Comparison of ENCODE assay signal across 27 cellular contexts in the genomic region with DNA sequence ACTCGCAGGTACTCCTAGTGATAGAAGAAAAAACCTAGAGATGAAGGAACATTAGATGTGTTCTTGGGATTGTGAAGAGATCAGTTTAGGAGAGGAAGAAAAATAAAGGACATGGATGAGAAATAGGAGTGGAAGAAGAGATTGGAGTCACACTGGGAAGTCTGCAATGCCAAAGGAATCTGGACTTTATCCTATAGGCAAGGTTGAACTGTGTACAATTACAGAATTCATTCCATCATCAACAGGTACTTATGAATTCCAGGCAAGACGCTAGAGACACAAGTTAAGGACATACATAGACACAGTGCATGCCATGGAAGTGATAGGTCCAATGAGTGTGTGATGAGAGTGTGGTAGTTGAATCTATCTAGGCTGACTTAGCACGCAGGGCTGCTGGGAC.
"Had no signal": no experiment of that assay in that cellular context is flagged by ENCODE, and none has a peak within 500 bp of the region (broad histone marks: within the 10 kb centered on the region; RNA-seq: fewer than 3 reads in every experiment).

No MANE protein-coding gene starts in this region.

- H3K4me2 ChIP-seq: PC-9 had no signal

- H3K27ac ChIP-seq: adrenal gland, PC-9, SJCRH30, SK-N-MC had no signal

- H2AFZ ChIP-seq: PC-9 had no signal

- H3K27me3 ChIP-seq: adrenal gland, MG63, SJCRH30 had no signal

- H3K4me1 ChIP-seq: adrenal gland, SJCRH30 had no signal

- H3K36me3 ChIP-seq: adrenal gland, MG63, SJCRH30 had no signal

- ATAC-seq: activated CD8-positive, alpha-beta T cell treated with anti-CD3 and anti-CD28 coated beads, Interleukin-2, amount 10 ng/mL, durations not matched to agents 7 days and 5 days; activated naive CD4-positive, alpha-beta T cell treated with anti-CD3 and anti-CD28 coated beads, Interleukin-2, amount 50 U/mL, for 72 hours; activated T-cell treated with anti-CD3 and anti-CD28 coated beads, Interleukin-2, amount 50 U/mL, for 4 hours had no signal

- FAIRE-seq: bronchial epithelial cell had no signal

- DNase-seq: activated CD4-positive, alpha-beta T cell treated with anti-CD3 and anti-CD28 coated beads, Interleukin-2, amount 10 ng/mL, durations not matched to agents 7 days and 5 days; activated CD4-positive, alpha-beta T cell treated with anti-CD3 and anti-CD28 coated beads, Interleukin-2, amount 50 U/mL, for 48 hours; activated CD8-positive, alpha-beta T cell treated with anti-CD3 and anti-CD28 coated beads, Interleukin-2, amount 10 ng/mL, durations not matched to agents 7 days and 5 days; activated gamma-delta T cell treated with Interleukin-2 at 50 U/mL for 16 hours; activated naive CD4-positive, alpha-beta T cell treated with anti-CD3 and anti-CD28 coated beads for 36 hours; activated T-cell treated with anti-CD3 and anti-CD28 coated beads for 4 hours; activated T-cell treated with anti-CD3 and anti-CD28 coated beads, Interleukin-2, amount 50 U/mL, for 4 hours; adrenal gland; caudate nucleus; cerebellar nuclear complex; Karpas-422; KBM-7; MG63; NCI-H1048; NCI-H1105 treated with DMSO at 0.1 percent for 48 hours; NCI-H1436; NCI-H1694; NCI-H2029; NCI-H345; NCI-H524 treated with DMSO at 0.1 percent for 48 hours; PC-9; SHP77; SJCRH30; T1000 had no signal

- H3K4me3 ChIP-seq: adrenal gland, MG63, PC-9, SJCRH30, SK-N-MC had no signal

- H3K9me3 ChIP-seq: adrenal gland, SJCRH30 had no signal
